In genomic region chr20:21312813-21313471, GRCh38 we compare ENCODE assay signal across 16 cellular contexts.
"Had no signal": no experiment of that assay in that cellular context is flagged by ENCODE, and none has a peak within 500 bp of the region (broad histone marks: within the 10 kb centered on the region; RNA-seq: fewer than 3 reads in every experiment).

No MANE protein-coding gene starts in this region.

- H3K27me3 Mint-ChIP-seq: activated CD4-positive, alpha-beta memory T cell treated with anti-CD3 and anti-CD28 coated beads, Interleukin-2, amount 10 ng/mL, durations not matched to agents 7 days and 5 days; activated naive CD8-positive, alpha-beta T cell treated with anti-CD3 and anti-CD28 coated beads for 36 hours; activated T-cell treated with anti-CD3 and anti-CD28 coated beads, Interleukin-2, amount 50 U/mL, for 24 hours; naive B cell; stimulated activated memory B cell treated with anti-CD40 and anti-IgM and Interleukin-4, amounts not matched to agents 10 μg/mL and 1 μg/mL and 100 μg/mL, for 72 hours had no signal

- H3K4me3 Mint-ChIP-seq: activated CD4-positive, alpha-beta memory T cell treated with anti-CD3 and anti-CD28 coated beads, Interleukin-2, amount 10 ng/mL, durations not matched to agents 7 days and 5 days; activated naive CD8-positive, alpha-beta T cell treated with anti-CD3 and anti-CD28 coated beads for 36 hours; activated T-cell treated with anti-CD3 and anti-CD28 coated beads, Interleukin-2, amount 50 U/mL, for 24 hours; endodermal cell; stimulated activated memory B cell treated with anti-CD40 and anti-IgM and Interleukin-4, amounts not matched to agents 10 μg/mL and 1 μg/mL and 100 μg/mL, for 72 hours had no signal

- H3K9me3 ChIP-seq: breast epithelium, gastroesophageal sphincter, vagina had no signal

- DNase-seq: activated CD4-positive, alpha-beta memory T cell treated with anti-CD3 and anti-CD28 coated beads, Interleukin-2, amount 10 ng/mL, durations not matched to agents 7 days and 5 days; activated effector memory CD4-positive, alpha-beta T cell treated with anti-CD3 and anti-CD28 coated beads, Interleukin-2, amount 50 U/mL, for 16 hours; activated naive CD8-positive, alpha-beta T cell treated with anti-CD3 and anti-CD28 coated beads for 36 hours; activated T-cell treated with anti-CD3 and anti-CD28 coated beads, Interleukin-2, amount 50 U/mL, for 24 hours; aorta; dermis blood vessel endothelial cell; endodermal cell; left colon; mammary epithelial cell; naive B cell; T-helper 9 cell had no signal

- H3K27ac ChIP-seq: breast epithelium, gastroesophageal sphincter, parathyroid adenoma, vagina had no signal

- H3K9ac ChIP-seq: parathyroid adenoma had no signal

- H2AFZ ChIP-seq: parathyroid adenoma had no signal

- H3K36me3 ChIP-seq: breast epithelium, vagina had no signal

- H3K4me1 ChIP-seq: breast epithelium, parathyroid adenoma had no signal

- H3K4me3 ChIP-seq: breast epithelium, gastroesophageal sphincter, vagina had no signal

- H3K9me3 Mint-ChIP-seq: endodermal cell; stimulated activated memory B cell treated with anti-CD40 and anti-IgM and Interleukin-4, amounts not matched to agents 10 μg/mL and 1 μg/mL and 100 μg/mL, for 72 hours had no signal

- H3K27ac Mint-ChIP-seq: activated CD4-positive, alpha-beta memory T cell treated with anti-CD3 and anti-CD28 coated beads, Interleukin-2, amount 10 ng/mL, durations not matched to agents 7 days and 5 days; activated naive CD8-positive, alpha-beta T cell treated with anti-CD3 and anti-CD28 coated beads for 36 hours; endodermal cell; stimulated activated memory B cell treated with anti-CD40 and anti-IgM and Interleukin-4, amounts not matched to agents 10 μg/mL and 1 μg/mL and 100 μg/mL, for 72 hours had no signal

- H3K27me3 ChIP-seq: breast epithelium, gastroesophageal sphincter, vagina had no signal

- ATAC-seq: gastroesophageal sphincter; left colon; stimulated activated memory B cell treated with anti-CD40 and anti-IgM and Interleukin-4, amounts not matched to agents 10 μg/mL and 1 μg/mL and 100 μg/mL, for 72 hours had no signal
